25 cellular contexts compared by ENCODE assay signal in the genomic region with DNA sequence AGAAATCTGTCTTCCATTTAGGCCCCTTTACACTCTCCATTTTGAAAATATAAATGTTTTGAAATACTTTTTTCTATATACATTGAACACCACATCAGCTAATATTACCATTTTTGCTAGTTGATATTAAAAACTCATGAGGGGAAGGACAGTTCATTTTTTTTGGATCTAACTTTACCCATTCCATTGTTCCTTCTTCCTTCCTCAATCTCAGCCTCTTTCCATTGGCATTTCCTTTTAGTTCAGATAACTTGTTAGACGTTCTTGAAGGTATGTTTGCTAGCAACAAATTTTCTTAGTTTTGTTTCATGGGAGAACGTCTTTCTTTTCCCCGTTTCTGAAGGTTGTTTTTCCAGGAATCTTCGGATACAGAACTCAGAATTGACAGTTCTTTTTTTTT.
"Had no signal": no experiment of that assay in that cellular context is flagged by ENCODE, and none has a peak within 500 bp of the region (broad histone marks: within the 10 kb centered on the region; RNA-seq: fewer than 3 reads in every experiment).

No MANE protein-coding gene starts in this region.

- H3K79me2 ChIP-seq: parathyroid adenoma had no signal

- H2AFZ ChIP-seq: neural progenitor cell, parathyroid adenoma had no signal

- H3K4me1 ChIP-seq: neural progenitor cell, parathyroid adenoma, psoas muscle, right atrium auricular region, right lobe of liver, sigmoid colon, stomach, thyroid gland, tibial nerve, upper lobe of left lung, vagina had no signal

- H3K4me3 ChIP-seq: neural progenitor cell, ovary, psoas muscle, right atrium auricular region, right lobe of liver, sigmoid colon, stomach, thoracic aorta, thyroid gland, tibial nerve, upper lobe of left lung, vagina had no signal

- H3K27ac ChIP-seq: neural progenitor cell, ovary, parathyroid adenoma, psoas muscle, right atrium auricular region, right lobe of liver, sigmoid colon, stomach, thoracic aorta, thyroid gland, tibial nerve, upper lobe of left lung, vagina had no signal

- H3K27me3 ChIP-seq: neural progenitor cell, ovary, right atrium auricular region, right lobe of liver, sigmoid colon, stomach, thyroid gland, tibial nerve, upper lobe of left lung, vagina had no signal

- H3K36me3 ChIP-seq: neural progenitor cell, ovary, right atrium auricular region, right lobe of liver, sigmoid colon, stomach, thoracic aorta, thyroid gland, tibial nerve, upper lobe of left lung, vagina had no signal

- DNase-seq: natural killer cell; occipital lobe; ovary; posterior cingulate gyrus; psoas muscle; retina; right lobe of liver; sigmoid colon; small intestine; stimulated activated CD4-positive, alpha-beta T cell treated with anti-CD3 and anti-CD28 coated beads, Interleukin-15, amount 100 ng/mL, for 24 hours; stimulated activated CD4-positive, alpha-beta T cell treated with anti-CD3 and anti-CD28 coated beads, Interleukin-2, amount 100 ng/mL, for 24 hours; stimulated activated CD4-positive, alpha-beta T cell treated with anti-CD3 and anti-CD28 coated beads, Interleukin-2, amount 100 ng/mL, for 48 hours; stimulated activated CD4-positive, alpha-beta T cell treated with anti-CD3 and anti-CD28 coated beads, Interleukin-4, amount 100 ng/mL, for 24 hours; stimulated activated naive B cell treated with anti-CD40 and anti-IgM and Interleukin-4, amounts not matched to agents 10 μg/mL and 1 μg/mL and 100 μg/mL, for 72 hours; stimulated activated naive CD4-positive, alpha-beta T cell treated with Interleukin-2 at 50 U/mL for 16 hours; stomach; thyroid gland; trophoblast cell; upper lobe of left lung had no signal
